Comparison of ENCODE assay signal across 1 cellular context in genomic region chr7:150934045-150934766, GRCh38.
TF ChIP-seq lines count a peak whose summit lies in the region.

No MANE protein-coding gene starts in this region.

TF ChIP-seq in K562, 482 proteins besides CTCF, POLR2A, EP300 and RAD21 (continued from another document):
- TF ChIP-seq, protein P1, sequence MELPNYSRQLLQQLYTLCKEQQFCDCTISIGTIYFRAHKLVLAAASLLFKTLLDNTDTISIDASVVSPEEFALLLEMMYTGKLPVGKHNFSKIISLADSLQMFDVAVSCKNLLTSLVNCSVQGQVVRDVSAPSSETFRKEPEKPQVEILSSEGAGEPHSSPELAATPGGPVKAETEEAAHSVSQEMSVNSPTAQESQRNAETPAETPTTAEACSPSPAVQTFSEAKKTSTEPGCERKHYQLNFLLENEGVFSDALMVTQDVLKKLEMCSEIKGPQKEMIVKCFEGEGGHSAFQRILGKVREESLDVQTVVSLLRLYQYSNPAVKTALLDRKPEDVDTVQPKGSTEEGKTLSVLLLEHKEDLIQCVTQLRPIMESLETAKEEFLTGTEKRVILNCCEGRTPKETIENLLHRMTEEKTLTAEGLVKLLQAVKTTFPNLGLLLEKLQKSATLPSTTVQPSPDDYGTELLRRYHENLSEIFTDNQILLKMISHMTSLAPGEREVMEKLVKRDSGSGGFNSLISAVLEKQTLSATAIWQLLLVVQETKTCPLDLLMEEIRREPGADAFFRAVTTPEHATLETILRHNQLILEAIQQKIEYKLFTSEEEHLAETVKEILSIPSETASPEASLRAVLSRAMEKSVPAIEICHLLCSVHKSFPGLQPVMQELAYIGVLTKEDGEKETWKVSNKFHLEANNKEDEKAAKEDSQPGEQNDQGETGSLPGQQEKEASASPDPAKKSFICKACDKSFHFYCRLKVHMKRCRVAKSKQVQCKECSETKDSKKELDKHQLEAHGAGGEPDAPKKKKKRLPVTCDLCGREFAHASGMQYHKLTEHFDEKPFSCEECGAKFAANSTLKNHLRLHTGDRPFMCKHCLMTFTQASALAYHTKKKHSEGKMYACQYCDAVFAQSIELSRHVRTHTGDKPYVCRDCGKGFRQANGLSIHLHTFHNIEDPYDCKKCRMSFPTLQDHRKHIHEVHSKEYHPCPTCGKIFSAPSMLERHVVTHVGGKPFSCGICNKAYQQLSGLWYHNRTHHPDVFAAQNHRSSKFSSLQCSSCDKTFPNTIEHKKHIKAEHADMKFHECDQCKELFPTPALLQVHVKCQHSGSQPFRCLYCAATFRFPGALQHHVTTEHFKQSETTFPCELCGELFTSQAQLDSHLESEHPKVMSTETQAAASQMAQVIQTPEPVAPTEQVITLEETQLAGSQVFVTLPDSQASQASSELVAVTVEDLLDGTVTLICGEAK (IDR thresholded peaks at IDR 0.05) = no peak
- TF ChIP-seq, protein P1 (CRISPR knock-in tag; IDR thresholded peaks at IDR 0.05) = no peak
- TF ChIP-seq DACH1 (IDR thresholded peaks at IDR 0.05; ENCODE audit: partially characterized antibody) = no peak
TF ChIP-seq in K562: peak in this region for 1.
